In the genomic region with DNA sequence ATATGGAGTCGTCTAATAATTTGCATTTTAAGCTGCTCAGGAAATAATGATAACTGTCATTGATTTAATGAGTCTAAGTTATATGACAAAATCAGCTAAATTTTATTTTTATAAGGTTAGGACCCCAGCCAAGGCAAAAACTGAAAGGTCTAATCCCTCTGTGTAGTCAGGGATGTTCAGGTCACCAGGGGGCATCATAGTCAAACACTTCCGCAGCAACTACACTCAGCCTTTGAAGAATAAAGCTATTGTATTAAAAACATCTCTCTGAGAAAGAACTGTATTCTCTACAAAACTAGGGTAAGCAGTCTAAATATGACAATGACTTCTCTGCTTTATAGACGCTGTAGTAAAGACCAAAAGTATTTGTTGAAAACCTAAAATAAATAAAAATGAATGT, we compare ENCODE assay signal across 8 cellular contexts. TPM values are rescaled to one million over a fixed set of nuclear protein-coding genes. Genes with fewer than 3 reads are reported as not detected.
A peak's percentile ranks its signal among the peaks of the same experiment; 100 is the strongest.
DNase-seq lines count a peak whose midpoint lies in the region; ATAC-seq and TF ChIP-seq lines count a peak whose summit lies in the region.

No MANE protein-coding gene starts in this region.

- peak; percentile 29 to 53 for DNase-seq in SJCRH30
- DNase-seq in fibroblast of villous mesenchyme (ENCODE audit: low read depth): peak; percentile 8
- DNase-seq in foreskin fibroblast: no peak
- no peak for DNase-seq in activated T-cell treated with anti-CD3 and anti-CD28 coated beads, Interleukin-2, amount 50 U/mL, for 48 hours
- DNase-seq in coronary artery (ENCODE audit: low spot score): no peak

- no peaks in the 10 kb centered on the region for H3K9me3 ChIP-seq in SJCRH30 (replicated peaks)

- no peaks in the 10 kb centered on the region for H3K4me1 ChIP-seq in SJCRH30

- TF ChIP-seq CTCF in 22Rv1 (IDR thresholded peaks at IDR 0.05) (peak; percentile 42), GM12873 (IDR thresholded peaks at IDR 0.05; ENCODE audit: insufficient read depth, low read depth, low read length, missing control alignments) (peak; percentile 24), fibroblast of villous mesenchyme (IDR thresholded peaks at IDR 0.05; ENCODE audit: insufficient read depth, low read depth, low read length) (peak; percentile 35), foreskin fibroblast (IDR thresholded peaks at IDR 0.05; ENCODE audit: low read depth, low read length) (no peak), coronary artery (IDR thresholded peaks at IDR 0.05) (no peak)

- H3K4me3 ChIP-seq in SJCRH30 (no peak overlapping the region), fibroblast of villous mesenchyme (ENCODE audit: low read depth, low read length) (no peak overlapping the region), foreskin fibroblast (ENCODE audit: low read depth in 1 of 2, low read length in 2 of 2) (no peak overlapping the region), coronary artery (no peak overlapping the region)

- no peak overlapping the region for H3K27ac ChIP-seq in 22Rv1
- H3K27ac ChIP-seq in SJCRH30: no peak overlapping the region
- H3K27ac ChIP-seq in coronary artery: no peak overlapping the region

- ATAC-seq in HG02973 (IDR thresholded peaks at IDR 0.05; ENCODE audit: unreplicated experiment): no peak

- H3K27me3 ChIP-seq in SJCRH30: no peaks in the 10 kb centered on the region

- peaks cover 47% of the 10 kb centered on the region for H3K36me3 ChIP-seq in SJCRH30

RNA-seq across cellular contexts. Expression of a gene that starts 15.0 kb away (rescaled TPM):
- total RNA-seq in SJCRH30 (2014; rRNA removed; shearing (Covaris generic)): 41.9 and 47.6 TPM in 2 replicates
- 41.0 and 41.2 TPM in 2 replicates for total RNA-seq in fibroblast of villous mesenchyme

RNA-seq across cellular contexts. Expression of a gene that starts 25.8 kb away (rescaled TPM):
- total RNA-seq in SJCRH30 (2014; rRNA removed; shearing (Covaris generic)): 3.6 and 4.4 TPM in 2 replicates
- 5.2 and 9.3 TPM in 2 replicates for total RNA-seq in fibroblast of villous mesenchyme

Comparison
In these comparisons a context has a peak if more than half of its experiments do, and no peak if none do; other contexts are left out.
1. CTCF ChIP-seq: peak in 22Rv1 (single experiment), GM12873 (single experiment) and fibroblast of villous mesenchyme (single experiment); none in foreskin fibroblast (single experiment) and coronary artery (single experiment).
2. DNase-seq: peak in SJCRH30 (2 of 2) and fibroblast of villous mesenchyme (single experiment); none in foreskin fibroblast (0 of 2), activated T-cell treated with anti-CD3 and anti-CD28 coated beads, Interleukin-2, amount 50 U/mL, for 48 hours (0 of 2) and coronary artery (single experiment).